8 cellular contexts compared by ENCODE assay signal in genomic region chr4:48340276-48340904, GRCh38. TPM values are rescaled to one million over a fixed set of nuclear protein-coding genes. Genes with fewer than 3 reads are reported as not detected.
DNase-seq lines count a peak whose midpoint lies in the region; ATAC-seq and TF ChIP-seq lines count a peak whose summit lies in the region.

No MANE protein-coding gene starts in this region.

- intact Hi-C loops in right lobe of liver (cut with DNase I): no loop called here

- H3K27me3 ChIP-seq in right lobe of liver: no peaks in the 10 kb centered on the region

- no peaks in the 10 kb centered on the region for H3K36me3 ChIP-seq in right lobe of liver

- DNase-seq in ELR (ENCODE audit: low read depth): peak; percentile 82
- peak; percentile 14 for DNase-seq in SIG-M5 (lab: John Stamatoyannopoulos, UW)
- DNase-seq in right lobe of liver: no peak
- DNase-seq in stromal cell of bone marrow (ENCODE audit: low read depth): peak; percentile 65

- H3K9me3 ChIP-seq in right lobe of liver: no peaks in the 10 kb centered on the region

- 4% methylated on average over 14 of the region's 14 CpGs for WGBS in right lobe of liver (ENCODE audit: insufficient coverage, low coverage, low lambda C conversion rate, missing lambda C conversion rate)

- TF ChIP-seq CTCF in right lobe of liver (IDR thresholded peaks at IDR 0.05): no peak

- H3K4me1 ChIP-seq in right lobe of liver: peaks cover 0 to 36% (median 14%) of the 10 kb centered on the region in 4 donors

- ATAC-seq in HG02610 (IDR thresholded peaks at IDR 0.05; ENCODE audit: unreplicated experiment) (peak; percentile 1), right lobe of liver (peak; percentile 2 to 15 (median 9)), HG02970 (IDR thresholded peaks at IDR 0.05; ENCODE audit: low FRiP score, unreplicated experiment) (no peak), HG02840 (IDR thresholded peaks at IDR 0.05; ENCODE audit: low FRiP score, unreplicated experiment) (no peak)

- H3K27ac ChIP-seq in cingulate gyrus (ENCODE audit: low read depth, low read length) (peak overlapping the region; percentile 76), right lobe of liver (peak overlapping the region; percentile 90 to 91 (median 90))

- H3K4me3 ChIP-seq in right lobe of liver: peak overlapping the region; percentile 41 to 56 (median 55)

- TF ChIP-seq POLR2A in right lobe of liver (IDR thresholded peaks at IDR 0.05): no peak

RNA-seq across cellular contexts. Expression of gene SLAIN2, which starts 0.9 kb away (rescaled TPM):
- total RNA-seq in right lobe of liver: 10 to 100 TPM; 36.4 to 80.6 (median 45.1) TPM

Comparison
In these comparisons a context has a peak if more than half of its experiments do, and no peak if none do; other contexts are left out.
1. DNase-seq: peak in ELR (single experiment), SIG-M5 (single experiment) and stromal cell of bone marrow (single experiment); none in right lobe of liver (0 of 3).
2. ATAC-seq: peak in HG02610 (single experiment) and right lobe of liver (4 of 4); none in HG02970 (single experiment) and HG02840 (single experiment).